In genomic region chr11:117094776-117095175, GRCh38 we compare ENCODE assay signal across 9 cellular contexts. TPM values are rescaled to one million over a fixed set of nuclear protein-coding genes. Genes with fewer than 3 reads are reported as not detected.
A peak's percentile ranks its signal among the peaks of the same experiment; 100 is the strongest.
DNase-seq lines count a peak whose midpoint lies in the region; ATAC-seq lines count a peak whose summit lies in the region.
"Had no signal": no experiment of that assay in that cellular context is flagged by ENCODE, and none has a peak within 500 bp of the region (broad histone marks: within the 10 kb centered on the region; RNA-seq: fewer than 3 reads in every experiment).

No MANE protein-coding gene starts in this region.

- H3K4me3 Mint-ChIP-seq in IgD-negative memory B cell, result peak overlapping the region; percentile 73 to 95 (median 80)

- H3K4me1 ChIP-seq in mucosa of rectum (ENCODE audit: control insufficient read depth in 2 of 2, insufficient read depth in 2 of 2, low read length in 2 of 2), result peaks cover 28 to 33% of the 10 kb centered on the region in 2 donors

- DNase-seq in AG20443 (ENCODE audit: low spot score) (peak; percentile 51), cerebellum (ENCODE audit: low spot score) (peak; percentile 50), ureter (ENCODE audit: low spot score) (no peak), activated gamma-delta T cell treated with Interleukin-2 at 50 U/mL for 16 hours (no peak)

- no peaks in the 10 kb centered on the region for H3K27me3 Mint-ChIP-seq in IgD-negative memory B cell

- H3K27me3 ChIP-seq in mucosa of rectum (ENCODE audit: control insufficient read depth in 2 of 2, insufficient read depth in 2 of 2, low read length in 2 of 2), result no peaks in the 10 kb centered on the region

- peaks cover 0 to 3% (median 0%) of the 10 kb centered on the region in 3 donors for H3K9me3 Mint-ChIP-seq in IgD-negative memory B cell

- peaks cover 8% of the 10 kb centered on the region for H3K36me3 Mint-ChIP-seq in IgD-negative memory B cell

- peaks cover 60 to 70% (median 65%) of the 10 kb centered on the region in 3 donors for H3K4me1 Mint-ChIP-seq in IgD-negative memory B cell

- no peaks in the 10 kb centered on the region for H3K9me3 ChIP-seq in mucosa of rectum (ENCODE audit: control insufficient read depth in 2 of 2, low read length in 2 of 2)

- peak overlapping the region in 2 of 3 donors; percentile 37 to 87 for H3K27ac Mint-ChIP-seq in IgD-negative memory B cell

- H3K9ac ChIP-seq in mucosa of rectum (ENCODE audit: low read depth in 1 of 2, low read length in 2 of 2), result peak overlapping the region; percentile 5 to 14

- no peak for ATAC-seq in GM19463 (IDR thresholded peaks at IDR 0.05; ENCODE audit: unreplicated experiment)
- ATAC-seq in GM19397 (IDR thresholded peaks at IDR 0.05; ENCODE audit: unreplicated experiment), result no peak
- ATAC-seq: HCT116 had no signal

- H3K36me3 ChIP-seq in mucosa of rectum (ENCODE audit: control insufficient read depth in 2 of 2, insufficient read depth in 2 of 2, low read length in 2 of 2), result no peaks in the 10 kb centered on the region

- peak overlapping the region in 1 of 2 donors; percentile 12 for H3K27ac ChIP-seq in mucosa of rectum (ENCODE audit: low read depth in 2 of 2, low read length in 2 of 2)

- no peak overlapping the region for H3K4me3 ChIP-seq in mucosa of rectum (ENCODE audit: low read length in 2 of 2)

RNA-seq across cellular contexts. Expression of gene SIK3, which starts 3.5 kb away (rescaled TPM):
- polyA plus RNA-seq in IgD-negative memory B cell, result 25.1 TPM
- total RNA-seq in cerebellum (36.6 TPM), ureter (56.5 TPM)

RNA-seq across cellular contexts. Expression of gene PAFAH1B2, which starts 49.3 kb away (rescaled TPM):
- polyA plus RNA-seq in IgD-negative memory B cell, result 20.6 TPM
- 135 TPM for total RNA-seq in cerebellum
- total RNA-seq in ureter, result 77.2 TPM

Comparison
In these comparisons a context has a peak if more than half of its experiments do, and no peak if none do; other contexts are left out.
1. DNase-seq: peak in AG20443 (single experiment) and cerebellum (single experiment); none in ureter (single experiment) and activated gamma-delta T cell treated with Interleukin-2 at 50 U/mL for 16 hours (single experiment).